Comparison of ENCODE assay signal across 22 cellular contexts in the genomic region with DNA sequence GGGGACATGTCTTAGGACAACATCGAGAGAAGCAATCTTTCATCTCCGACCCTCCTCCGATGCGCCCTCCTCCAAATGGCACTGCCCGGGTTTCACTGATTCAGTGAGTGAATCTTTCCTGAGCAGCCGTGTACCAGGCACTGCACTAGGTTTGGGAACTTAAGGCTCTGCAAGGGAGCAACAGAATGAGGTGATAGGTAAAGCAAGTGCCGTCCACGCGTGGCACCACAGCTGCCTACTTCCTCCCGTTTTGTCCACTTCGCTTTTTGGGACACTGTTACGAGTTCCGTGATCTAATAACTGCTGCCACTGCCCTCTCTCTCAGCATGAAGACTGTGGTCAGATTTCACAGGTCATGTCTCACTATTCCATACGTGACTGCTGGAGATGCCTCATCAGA.
"Had no signal": no experiment of that assay in that cellular context is flagged by ENCODE, and none has a peak within 500 bp of the region (broad histone marks: within the 10 kb centered on the region; RNA-seq: fewer than 3 reads in every experiment).

No MANE protein-coding gene starts in this region.

- H3K4me3 Mint-ChIP-seq: activated CD4-positive, alpha-beta T cell treated with anti-CD3 and anti-CD28 coated beads, Interleukin-2, amount 10 ng/mL, durations not matched to agents 24 days and 14 days; activated CD8-positive, alpha-beta T cell treated with anti-CD3 and anti-CD28 coated beads for 36 hours; activated naive CD8-positive, alpha-beta T cell treated with anti-CD3 and anti-CD28 coated beads for 36 hours; activated T-cell treated with anti-CD3 and anti-CD28 coated beads, Interleukin-2, amount 50 U/mL, for 72 hours; activated T-helper 17 cell treated with anti-CD3 and anti-CD28 coated beads, Interleukin-2, amount 50 U/mL, for 72 hours had no signal

- H3K27ac ChIP-seq: Peyer's patch, RWPE1 had no signal

- ATAC-seq: activated CD8-positive, alpha-beta T cell treated with anti-CD3 and anti-CD28 coated beads for 36 hours; activated T-cell treated with anti-CD3 and anti-CD28 coated beads, Interleukin-2, amount 50 U/mL, for 72 hours; activated T-helper 17 cell treated with anti-CD3 and anti-CD28 coated beads, Interleukin-2, amount 50 U/mL, for 72 hours; PC-3; Right ventricle myocardium inferior; SK-N-SH treated with all-trans-retinoic acid at 6 μM for 48 hours had no signal

- H3K27me3 Mint-ChIP-seq: activated CD4-positive, alpha-beta T cell treated with anti-CD3 and anti-CD28 coated beads, Interleukin-2, amount 10 ng/mL, durations not matched to agents 24 days and 14 days had no signal

- H3K27ac Mint-ChIP-seq: activated CD4-positive, alpha-beta T cell treated with anti-CD3 and anti-CD28 coated beads, Interleukin-2, amount 10 ng/mL, durations not matched to agents 24 days and 14 days; activated CD8-positive, alpha-beta T cell treated with anti-CD3 and anti-CD28 coated beads for 36 hours; activated naive CD8-positive, alpha-beta T cell treated with anti-CD3 and anti-CD28 coated beads for 36 hours; activated T-cell treated with anti-CD3 and anti-CD28 coated beads, Interleukin-2, amount 50 U/mL, for 72 hours; activated T-helper 17 cell treated with anti-CD3 and anti-CD28 coated beads, Interleukin-2, amount 50 U/mL, for 72 hours had no signal

- H3K4me1 Mint-ChIP-seq: activated CD4-positive, alpha-beta T cell treated with anti-CD3 and anti-CD28 coated beads, Interleukin-2, amount 10 ng/mL, durations not matched to agents 24 days and 14 days; activated naive CD8-positive, alpha-beta T cell treated with anti-CD3 and anti-CD28 coated beads for 36 hours had no signal

- H3K4me1 ChIP-seq: Peyer's patch had no signal

- H3K9me3 ChIP-seq: Peyer's patch had no signal

- H3K4me3 ChIP-seq: Peyer's patch had no signal

- H3K36me3 ChIP-seq: Peyer's patch had no signal

- H3K9me3 Mint-ChIP-seq: activated CD4-positive, alpha-beta T cell treated with anti-CD3 and anti-CD28 coated beads, Interleukin-2, amount 10 ng/mL, durations not matched to agents 24 days and 14 days had no signal

- DNase-seq: activated CD4-positive, alpha-beta T cell treated with anti-CD3 and anti-CD28 coated beads, Interleukin-2, amount 10 ng/mL, durations not matched to agents 24 days and 14 days; activated CD4-positive, alpha-beta T cell treated with anti-CD3 and anti-CD28 coated beads, Interleukin-2, amount 50 U/mL, for 4 hours; activated CD8-positive, alpha-beta T cell treated with anti-CD3 and anti-CD28 coated beads for 36 hours; activated effector memory CD4-positive, alpha-beta T cell treated with anti-CD3 and anti-CD28 coated beads, Interleukin-2, amount 50 U/mL, for 16 hours; activated naive CD4-positive, alpha-beta T cell; activated naive CD4-positive, alpha-beta T cell treated with anti-CD3 and anti-CD28 coated beads, Interleukin-2, amount 50 U/mL, for 16 hours; activated naive CD8-positive, alpha-beta T cell treated with anti-CD3 and anti-CD28 coated beads for 36 hours; activated T-cell treated with anti-CD3 and anti-CD28 coated beads, Interleukin-2, amount 50 U/mL, for 1 hour; activated T-cell treated with anti-CD3 and anti-CD28 coated beads, Interleukin-2, amount 50 U/mL, for 72 hours; amniotic stem cell; aorta; central memory CD4-positive, alpha-beta T cell; NCI-H187; NCI-H524 treated with DMSO at 0.1 percent for 48 hours; PC-3; Peyer's patch; SIG-M5; T1000 had no signal

- H3K27me3 ChIP-seq: Peyer's patch had no signal
